In genomic region chr19:39129116-39129515, GRCh38 we compare ENCODE assay signal across 35 cellular contexts. TPM values are rescaled to one million over a fixed set of nuclear protein-coding genes. Genes with fewer than 3 reads are reported as not detected.
A peak's percentile ranks its signal among the peaks of the same experiment; 100 is the strongest.
DNase-seq lines count a peak whose midpoint lies in the region; ATAC-seq and TF ChIP-seq lines count a peak whose summit lies in the region.
"Had no signal": no experiment of that assay in that cellular context is flagged by ENCODE, and none has a peak within 500 bp of the region (broad histone marks: within the 10 kb centered on the region; RNA-seq: fewer than 3 reads in every experiment).

No MANE protein-coding gene starts in this region.

- TF ChIP-seq CTCF in body of pancreas (IDR thresholded peaks at IDR 0.05) (no peak), nephron (IDR thresholded peaks at IDR 0.05; ENCODE audit: unreplicated experiment in 3 of 3) (no peak), OCI-LY7 (conservative IDR thresholded peaks at IDR 0.05; ENCODE audit: low read length) (no peak)

- H3K79me2 ChIP-seq in OCI-LY7 (ENCODE audit: insufficient read depth, low read depth, low read length): peaks cover 27% of the 10 kb centered on the region

- H3K27me3 ChIP-seq in body of pancreas: no peaks in the 10 kb centered on the region
- H3K27me3 ChIP-seq: cardiac muscle cell, sigmoid colon, SJCRH30, stomach, thyroid gland had no signal

- no peaks in the 10 kb centered on the region for H3K36me3 Mint-ChIP-seq in activated naive CD8-positive, alpha-beta T cell
- no peaks in the 10 kb centered on the region for H3K36me3 Mint-ChIP-seq in activated naive CD8-positive, alpha-beta T cell treated with anti-CD3 and anti-CD28 coated beads, Interleukin-2, amount 50 U/mL, for 24 hours (ENCODE audit: low read depth)
- no peaks in the 10 kb centered on the region for H3K36me3 Mint-ChIP-seq in nephron (ENCODE audit: low read depth)

- H3K9me3 ChIP-seq in body of pancreas (no peaks in the 10 kb centered on the region), OCI-LY7 (ENCODE audit: low read length) (no peaks in the 10 kb centered on the region)
- H3K9me3 ChIP-seq: psoas muscle, sigmoid colon, SJCRH30, stomach, thyroid gland had no signal

- no peak for DNase-seq in activated naive CD8-positive, alpha-beta T cell treated with anti-CD3 and anti-CD28 coated beads, Interleukin-2, amount 50 U/mL, for 24 hours
- no peak for DNase-seq in body of pancreas
- DNase-seq in OCI-M1 (lab: John Stamatoyannopoulos, UW): no peak
- no peak for DNase-seq in SHP77 treated with DMSO at 0.1 percent for 48 hours (lab: John Stamatoyannopoulos, UW)
- no peak for DNase-seq in LoVo (ENCODE audit: low spot score)
- DNase-seq in OCI-LY7 (ENCODE audit: low spot score): no peak
- DNase-seq: activated CD4-positive, alpha-beta T cell treated with anti-CD3 and anti-CD28 coated beads, Interleukin-2, amount 10 ng/mL, durations not matched to agents 24 days and 14 days; activated effector memory CD4-positive, alpha-beta T cell treated with Interleukin-2 at 50 U/mL for 16 hours; activated T-cell treated with anti-CD3 and anti-CD28 coated beads, Interleukin-2, amount 50 U/mL, for 1 hour; CD8-positive, alpha-beta memory T cell; effector CD8-positive, alpha-beta T cell; erythroblast; KBM-7; MM.1S; NCI-H1930; NCI-H524 treated with DMSO at 0.1 percent for 48 hours; occipital lobe; psoas muscle; sigmoid colon; SJCRH30; stimulated activated CD4-positive, alpha-beta T cell treated with anti-CD3 and anti-CD28 coated beads, Interleukin-4, amount 100 ng/mL, for 1 hour; stomach; SW 1271; T-helper 9 cell; thyroid gland; WERI-Rb-1 had no signal

- H2AFZ ChIP-seq in OCI-LY7 (ENCODE audit: low read length): no peak overlapping the region

- no peak overlapping the region for H3K4me2 ChIP-seq in OCI-LY7 (ENCODE audit: low read length)

- POLR2A ChIA-PET in OCI-LY7 (lab: Charles Lee): interaction anchor here (0.5 kb wide), 1 partner anchor 172 kb away, joined by 4 read pairs; no protein-coding TSS in a partner anchor

- no peaks in the 10 kb centered on the region for H3K9me3 Mint-ChIP-seq in activated naive CD8-positive, alpha-beta T cell (ENCODE audit: low read depth)
- H3K9me3 Mint-ChIP-seq in activated naive CD8-positive, alpha-beta T cell treated with anti-CD3 and anti-CD28 coated beads, Interleukin-2, amount 50 U/mL, for 24 hours: no peaks in the 10 kb centered on the region
- no peaks in the 10 kb centered on the region for H3K9me3 Mint-ChIP-seq in nephron
- H3K9me3 Mint-ChIP-seq: activated CD4-positive, alpha-beta T cell treated with anti-CD3 and anti-CD28 coated beads, Interleukin-2, amount 10 ng/mL, durations not matched to agents 24 days and 14 days; activated naive CD4-positive, alpha-beta T cell treated with anti-CD3 and anti-CD28 coated beads, Interleukin-2, amount 50 U/mL, for 72 hours; CD8-positive, alpha-beta memory T cell had no signal

- no peak overlapping the region for H3K4me3 Mint-ChIP-seq in activated naive CD8-positive, alpha-beta T cell
- H3K4me3 Mint-ChIP-seq in activated naive CD8-positive, alpha-beta T cell treated with anti-CD3 and anti-CD28 coated beads, Interleukin-2, amount 50 U/mL, for 24 hours: no peak overlapping the region
- H3K4me3 Mint-ChIP-seq in nephron: peak overlapping the region in 2 of 3 experiments; percentile 65 to 71
- H3K4me3 Mint-ChIP-seq: activated CD4-positive, alpha-beta T cell treated with anti-CD3 and anti-CD28 coated beads, Interleukin-2, amount 10 ng/mL, durations not matched to agents 24 days and 14 days had no signal

- peaks cover 49% of the 10 kb centered on the region for H3K4me1 Mint-ChIP-seq in activated naive CD8-positive, alpha-beta T cell (ENCODE audit: low read depth)
- H3K4me1 Mint-ChIP-seq in activated naive CD8-positive, alpha-beta T cell treated with anti-CD3 and anti-CD28 coated beads, Interleukin-2, amount 50 U/mL, for 24 hours: peaks cover 45% of the 10 kb centered on the region
- H3K4me1 Mint-ChIP-seq in nephron: peaks cover 80% of the 10 kb centered on the region

- H4K20me1 ChIP-seq in OCI-LY7 (ENCODE audit: insufficient read depth, low read length): peaks cover 7% of the 10 kb centered on the region; the same call in 1 of the 2 replicates

- WGBS in body of pancreas, 2 donors: 87 to 95% methylated on average over 9 to 11 of the region's 11 CpGs

- ATAC-seq in activated naive CD8-positive, alpha-beta T cell treated with anti-CD3 and anti-CD28 coated beads, Interleukin-2, amount 50 U/mL, for 24 hours: no peak
- ATAC-seq in body of pancreas: no peak
- ATAC-seq: activated naive CD4-positive, alpha-beta T cell treated with anti-CD3 and anti-CD28 coated beads, Interleukin-2, amount 50 U/mL, for 72 hours; GM12878; left lobe of liver; psoas muscle had no signal

- H3K27me3 Mint-ChIP-seq in activated naive CD8-positive, alpha-beta T cell: no peaks in the 10 kb centered on the region
- H3K27me3 Mint-ChIP-seq in activated naive CD8-positive, alpha-beta T cell treated with anti-CD3 and anti-CD28 coated beads, Interleukin-2, amount 50 U/mL, for 24 hours: no peaks in the 10 kb centered on the region
- H3K27me3 Mint-ChIP-seq in nephron (ENCODE audit: low read depth): no peaks in the 10 kb centered on the region
- H3K27me3 Mint-ChIP-seq: activated CD4-positive, alpha-beta T cell treated with anti-CD3 and anti-CD28 coated beads, Interleukin-2, amount 10 ng/mL, durations not matched to agents 24 days and 14 days had no signal

- peak overlapping the region; percentile 22 for H3K27ac Mint-ChIP-seq in activated naive CD8-positive, alpha-beta T cell
- H3K27ac Mint-ChIP-seq in activated naive CD8-positive, alpha-beta T cell treated with anti-CD3 and anti-CD28 coated beads, Interleukin-2, amount 50 U/mL, for 24 hours: no peak overlapping the region
- peak overlapping the region; percentile 2 to 95 (median 53) for H3K27ac Mint-ChIP-seq in nephron
- H3K27ac Mint-ChIP-seq: activated naive CD4-positive, alpha-beta T cell treated with anti-CD3 and anti-CD28 coated beads, Interleukin-2, amount 50 U/mL, for 72 hours had no signal

- CTCF ChIA-PET in OCI-LY7 (lab: Charles Lee; ENCODE audit: unreplicated experiment): interaction anchor here (0.6 kb wide), 1 partner anchor 72 kb away, joined by 3 read pairs; no protein-coding TSS in a partner anchor

- no TSS peak for BruUV-seq in OCI-LY7 (replicated peaks; lab: Mats Ljungman, UMichigan)

- H3K36me3 ChIP-seq in body of pancreas (replicated peaks in 1 of 2; ENCODE audit: insufficient read depth in 1 of 2, low read depth in 2 of 2) (no peaks in the 10 kb centered on the region), OCI-LY7 (ENCODE audit: insufficient read depth, low read length) (no peaks in the 10 kb centered on the region)
- H3K36me3 ChIP-seq: cardiac muscle cell, sigmoid colon, SJCRH30, stomach, thyroid gland had no signal

- H3K4me1 ChIP-seq in body of pancreas: peaks cover 68% of the 10 kb centered on the region
- H3K4me1 ChIP-seq in OCI-LY7 (ENCODE audit: insufficient read depth, low read length, poor library complexity, severe bottlenecking): peaks cover 18% of the 10 kb centered on the region

- no peaks in the 10 kb centered on the region for H3K9me2 ChIP-seq in OCI-LY7 (ENCODE audit: insufficient read depth, low read length)

- no peak for TF ChIP-seq POLR2A in body of pancreas (IDR thresholded peaks at IDR 0.05)

- peak overlapping the region in 3 of 4 donors; percentile 88 to 91 (median 90) for H3K27ac ChIP-seq in body of pancreas
- H3K27ac ChIP-seq in OCI-LY7 (ENCODE audit: low read depth, low read length, poor library complexity, severe bottlenecking): no peak overlapping the region
- H3K27ac ChIP-seq: cardiac muscle cell, HL-60, psoas muscle, SJCRH30, WERI-Rb-1 had no signal

- intact Hi-C loops in body of pancreas (cut with DNase I): loop anchor here (5.0 kb wide), 1 partner anchor 193 kb away; the partner anchor contains the start of gene LRFN1
- intact Hi-C loops in OCI-LY7 (cut with micrococcal nuclease; ENCODE audit: unreplicated experiment): loop anchor here (10.0 kb wide), 1 partner anchor 406 kb away; the partner anchor contains the start of gene EID2B

- H3K4me3 ChIP-seq in body of pancreas: no peak overlapping the region
- H3K4me3 ChIP-seq in OCI-LY7 (ENCODE audit: low read depth, low read length, poor library complexity, severe bottlenecking): no peak overlapping the region
- H3K4me3 ChIP-seq: cardiac muscle cell, coronary artery, GM12878, psoas muscle, sigmoid colon, SJCRH30, stomach, thyroid gland had no signal

RNA-seq across cellular contexts. Expression of gene PAK4, which starts 3.5 kb away (rescaled TPM):
- total RNA-seq in body of pancreas (10 to 100 TPM; 18.9 to 40.2 TPM), OCI-LY7 (2022) (26.7 and 34.8 TPM in 2 replicates)
- total RNA-seq in OCI-LY7 (2014; rRNA removed; shearing (Covaris generic)): 7.8 and 8.1 TPM in 2 replicates

RNA-seq across cellular contexts. Expression of gene ACP7, which starts 44.9 kb away (rescaled TPM):
- total RNA-seq in body of pancreas (not detected), OCI-LY7 (2022) (not detected in 2 replicates)
- total RNA-seq in OCI-LY7 (2014; rRNA removed; shearing (Covaris generic)): not detected in 2 replicates
- total RNA-seq: activated CD4-positive, alpha-beta T cell treated with anti-CD3 and anti-CD28 coated beads, Interleukin-2, amount 10 ng/mL, durations not matched to agents 24 days and 14 days; cardiac muscle cell; CD8-positive, alpha-beta memory T cell; GM12878; H4; left lobe of liver; occipital lobe; psoas muscle; sigmoid colon; SJCRH30; stomach had no signal

Comparison
In these comparisons a context has a peak if more than half of its experiments do, and no peak if none do; other contexts are left out.
1. H3K4me3 Mint-ChIP-seq: peak in nephron (2 of 3); none in activated naive CD8-positive, alpha-beta T cell (single experiment) and activated naive CD8-positive, alpha-beta T cell treated with anti-CD3 and anti-CD28 coated beads, Interleukin-2, amount 50 U/mL, for 24 hours (single experiment).